ENCODE assay signal across 15 cellular contexts in the genomic region with DNA sequence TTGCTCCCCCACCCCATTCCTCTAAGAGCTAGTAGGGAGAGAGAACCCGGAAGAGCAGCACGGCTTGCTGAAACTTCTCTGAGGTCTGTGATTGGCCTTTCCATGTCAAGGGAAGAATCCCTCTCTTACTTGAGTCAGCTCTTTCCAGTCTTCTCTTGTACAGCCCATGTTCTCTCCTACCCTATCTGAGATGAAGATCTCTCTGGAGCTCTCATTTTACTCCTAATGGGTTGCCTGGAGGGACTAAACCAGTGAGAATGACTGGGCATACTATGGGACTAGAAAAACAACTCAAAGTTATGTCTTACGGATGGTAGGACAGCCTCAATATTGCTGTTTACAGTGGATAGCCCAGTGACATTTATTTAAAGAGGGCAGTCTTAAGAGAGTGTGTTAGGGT. TPM values are rescaled to one million over a fixed set of nuclear protein-coding genes. Genes with fewer than 3 reads are reported as not detected.
A peak's percentile ranks its signal among the peaks of the same experiment; 100 is the strongest.
DNase-seq lines count a peak whose midpoint lies in the region; ATAC-seq and TF ChIP-seq lines count a peak whose summit lies in the region.
"Had no signal": no experiment of that assay in that cellular context is flagged by ENCODE, and none has a peak within 500 bp of the region (broad histone marks: within the 10 kb centered on the region; RNA-seq: fewer than 3 reads in every experiment).

No MANE protein-coding gene starts in this region.

- no peak overlapping the region for H3K4me3 Mint-ChIP-seq in CD14-positive monocyte
- no peak overlapping the region for H3K4me3 Mint-ChIP-seq in memory B cell
- H3K4me3 Mint-ChIP-seq: CD8-positive, alpha-beta T cell had no signal

- peaks cover 100% of the 10 kb centered on the region for H3K79me2 ChIP-seq in Loucy (ENCODE audit: insufficient read depth, low read length)

- H3K9me3 Mint-ChIP-seq in CD14-positive monocyte (no peaks in the 10 kb centered on the region), memory B cell (no peaks in the 10 kb centered on the region)
- H3K9me3 Mint-ChIP-seq: CD8-positive, alpha-beta T cell had no signal

- TF ChIP-seq EP300 in sigmoid colon (IDR thresholded peaks at IDR 0.05), result no peak

- TF ChIP-seq CTCF in CD14-positive monocyte (IDR thresholded peaks at IDR 0.05) (no peak), Loucy (conservative IDR thresholded peaks at IDR 0.05; ENCODE audit: low read length) (no peak), sigmoid colon (IDR thresholded peaks at IDR 0.05) (no peak)

- peak overlapping the region; percentile 2 for H3K4me2 ChIP-seq in Loucy (ENCODE audit: low read depth, low read length, poor library complexity, severe bottlenecking)

- H3K9me2 ChIP-seq in Loucy (replicated peaks; ENCODE audit: low read depth, low read length), result no peaks in the 10 kb centered on the region

- H3K4me3 ChIP-seq in Loucy (ENCODE audit: low read length, poor library complexity, severe bottlenecking) (no peak overlapping the region), sigmoid colon (no peak overlapping the region)
- H3K4me3 ChIP-seq: K562, SJCRH30 had no signal

- H3K27me3 ChIP-seq in Loucy (ENCODE audit: insufficient read depth, low read length, poor library complexity, severe bottlenecking), result no peaks in the 10 kb centered on the region
- H3K27me3 ChIP-seq in sigmoid colon, result no peaks in the 10 kb centered on the region
- H3K27me3 ChIP-seq: SJCRH30 had no signal

- H3K27me3 Mint-ChIP-seq in CD14-positive monocyte (ENCODE audit: low read depth in 3 of 3), result no peaks in the 10 kb centered on the region
- H3K27me3 Mint-ChIP-seq in memory B cell, result no peaks in the 10 kb centered on the region

- H3K4me1 ChIP-seq in Loucy (ENCODE audit: insufficient read depth, low read length, poor library complexity, severe bottlenecking) (peaks cover 10% of the 10 kb centered on the region), sigmoid colon (peaks cover 0 to 96% (median 63%) of the 10 kb centered on the region in 4 donors)

- DNase-seq in CD14-positive monocyte (ENCODE audit: low spot score), result no peak
- DNase-seq in memory B cell (ENCODE audit: low spot score in 2 of 2), result no peak
- no peak for DNase-seq in sigmoid colon
- DNase-seq in midbrain (lab: John Stamatoyannopoulos, UW), result no peak
- no peak for DNase-seq in HK-2 (ENCODE audit: unreplicated experiment)
- DNase-seq: CD8-positive, alpha-beta T cell; HCEC 1CT; NCI-H1092; NCI-H226; NCI-H526 treated with DMSO at 0.1 percent for 48 hours; SJCRH30 had no signal

- H3K9ac ChIP-seq in Loucy (ENCODE audit: low read depth, low read length, poor library complexity, severe bottlenecking), result no peak overlapping the region

- H3K36me3 ChIP-seq in Loucy (ENCODE audit: insufficient read depth, low read length) (peaks cover 36% of the 10 kb centered on the region; the same call in 1 of the 2 replicates), sigmoid colon (no peaks in the 10 kb centered on the region)
- H3K36me3 ChIP-seq: SJCRH30 had no signal

- intact Hi-C loops in CD14-positive monocyte (cut with micrococcal nuclease), result no loop called here
- intact Hi-C loops in sigmoid colon (cut with DNase I), result no loop called here

- H3K9me3 ChIP-seq in Loucy (ENCODE audit: insufficient read depth, low read depth, low read length) (no peaks in the 10 kb centered on the region), sigmoid colon (no peaks in the 10 kb centered on the region)
- H3K9me3 ChIP-seq: SJCRH30 had no signal

- WGBS in sigmoid colon, 2 donors, result 90% methylated on average over 3 of the region's 3 CpGs

- no peaks in the 10 kb centered on the region for H3F3A ChIP-seq in Loucy (ENCODE audit: low read depth)

- peak overlapping the region in 6 of 7 donors; percentile 59 to 92 (median 88) for H3K27ac Mint-ChIP-seq in CD14-positive monocyte
- peak overlapping the region; percentile 54 for H3K27ac Mint-ChIP-seq in memory B cell
- H3K27ac Mint-ChIP-seq: CD8-positive, alpha-beta T cell had no signal

- no peak overlapping the region for H2AFZ ChIP-seq in Loucy (ENCODE audit: low read length)

- no peak for TF ChIP-seq POLR2A in sigmoid colon (IDR thresholded peaks at IDR 0.05)

- peaks cover 84% of the 10 kb centered on the region for H4K20me1 ChIP-seq in Loucy (ENCODE audit: insufficient read depth, low read length, poor library complexity, severe bottlenecking)

- peak overlapping the region in 3 of 4 donors; percentile 1 to 98 (median 38) for H3K27ac ChIP-seq in sigmoid colon
- H3K27ac ChIP-seq: RWPE1, SJCRH30 had no signal

- H3K4me1 Mint-ChIP-seq in CD14-positive monocyte (peaks cover 90% of the 10 kb centered on the region), memory B cell (peaks cover 62% of the 10 kb centered on the region)

- ATAC-seq in memory B cell (ENCODE audit: low read depth), result no peak
- no peak for ATAC-seq in HG03097 (IDR thresholded peaks at IDR 0.05; ENCODE audit: low FRiP score, unreplicated experiment)
- ATAC-seq: CD8-positive, alpha-beta T cell; K562 had no signal

- H3K36me3 Mint-ChIP-seq in CD14-positive monocyte (peaks cover 32 to 35% of the 10 kb centered on the region in 2 donors), memory B cell (peaks cover 21% of the 10 kb centered on the region)

RNA-seq across cellular contexts. Expression of a gene that starts 16.7 kb away (rescaled TPM):
- polyA plus RNA-seq in CD14-positive monocyte (10 to 100 TPM in 1 of 2 donors, 1 to 10 TPM in 1; 6.8 to 11.7 TPM), sigmoid colon (10 to 100 TPM in 2 of 3 donors, 1 to 10 TPM in 1; 8.4 to 17.3 (median 13.4) TPM)
- 10 to 100 TPM; 15.7 to 35.2 (median 23.6) TPM for total RNA-seq in sigmoid colon
